ENCODE assay signal across 29 cellular contexts in genomic region chr14:37842106-37842505, GRCh38.
"Had no signal": no experiment of that assay in that cellular context is flagged by ENCODE, and none has a peak within 500 bp of the region (broad histone marks: within the 10 kb centered on the region; RNA-seq: fewer than 3 reads in every experiment).

No MANE protein-coding gene starts in this region.

- H3K4me1 Mint-ChIP-seq: immature natural killer cell; naive thymus-derived CD8-positive, alpha-beta T cell; nephron; neural crest cell; stimulated activated naive B cell treated with anti-CD40 and anti-IgM and Interleukin-4, amounts not matched to agents 10 μg/mL and 1 μg/mL and 100 μg/mL, for 72 hours had no signal

- H3K36me3 Mint-ChIP-seq: immature natural killer cell; stimulated activated naive B cell treated with anti-CD40 and anti-IgM and Interleukin-4, amounts not matched to agents 10 μg/mL and 1 μg/mL and 100 μg/mL, for 72 hours had no signal

- H3K27ac Mint-ChIP-seq: immature natural killer cell; naive thymus-derived CD8-positive, alpha-beta T cell; nephron; stimulated activated naive B cell treated with anti-CD40 and anti-IgM and Interleukin-4, amounts not matched to agents 10 μg/mL and 1 μg/mL and 100 μg/mL, for 72 hours had no signal

- H3K27me3 Mint-ChIP-seq: stimulated activated naive B cell treated with anti-CD40 and anti-IgM and Interleukin-4, amounts not matched to agents 10 μg/mL and 1 μg/mL and 100 μg/mL, for 72 hours had no signal

- DNase-seq: immature natural killer cell; kidney; left colon; left lung; lower lobe of right lung; mammary epithelial cell; mesenchymal stem cell; naive thymus-derived CD8-positive, alpha-beta T cell; nucleus accumbens; pancreas; posterior cingulate gyrus; retina; right cardiac atrium; stimulated activated CD4-positive, alpha-beta T cell treated with anti-CD3 and anti-CD28 coated beads, Interleukin-12 subunit alpha, Interleukin-12 subunit beta, amount 100 ng/mL, for 4 hours; stimulated activated CD4-positive, alpha-beta T cell treated with anti-CD3 and anti-CD28 coated beads, Interleukin-15, amount 100 ng/mL, for 24 hours; stimulated activated CD4-positive, alpha-beta T cell treated with anti-CD3 and anti-CD28 coated beads, Interleukin-2, amount 100 ng/mL, for 24 hours; stimulated activated CD4-positive, alpha-beta T cell treated with anti-CD3 and anti-CD28 coated beads, Interleukin-4, amount 100 ng/mL, for 1 hour; stimulated activated naive B cell treated with anti-CD40 and anti-IgM and Interleukin-4, amounts not matched to agents 10 μg/mL and 1 μg/mL and 100 μg/mL, for 72 hours; stimulated activated naive CD8-positive, alpha-beta T cell treated with anti-CD3 and anti-CD28 coated beads, Interleukin-15, Interleukin-2, amounts not matched to agents 100 U/mL and 50 U/mL, for 24 hours; stomach; testis; thyroid gland; transverse colon; upper lobe of left lung had no signal

- H3K4me3 Mint-ChIP-seq: immature natural killer cell; naive thymus-derived CD8-positive, alpha-beta T cell; nephron; neural crest cell; stimulated activated naive B cell treated with anti-CD40 and anti-IgM and Interleukin-4, amounts not matched to agents 10 μg/mL and 1 μg/mL and 100 μg/mL, for 72 hours had no signal

- H3K27ac ChIP-seq: left lung, lower lobe of right lung, pancreas, prostate gland, skin epidermis, stomach, testis, thyroid gland, transverse colon, upper lobe of left lung, vagina had no signal
